Comparison of ENCODE assay signal across 12 cellular contexts in genomic region chr5:69502375-69503143, GRCh38. TPM values are rescaled to one million over a fixed set of nuclear protein-coding genes. Genes with fewer than 3 reads are reported as not detected.
DNase-seq lines count a peak whose midpoint lies in the region; ATAC-seq, FAIRE-seq and TF ChIP-seq lines count a peak whose summit lies in the region.
"Had no signal": no experiment of that assay in that cellular context is flagged by ENCODE, and none has a peak within 500 bp of the region (broad histone marks: within the 10 kb centered on the region; RNA-seq: fewer than 3 reads in every experiment).

No MANE protein-coding gene starts in this region.

- FAIRE-seq in HTR-8/SVneo (lab: Jason Lieb, UNC): peak; percentile 52

- H3K27me3 Mint-ChIP-seq in naive thymus-derived CD4-positive, alpha-beta T cell: peaks cover 8 to 16% (median 15%) of the 10 kb centered on the region in 5 donors

- POLR2A ChIA-PET in naive thymus-derived CD4-positive, alpha-beta T cell (lab: Charles Lee): no interaction called here

- H3K27ac Mint-ChIP-seq in naive thymus-derived CD4-positive, alpha-beta T cell: no peak overlapping the region
- H3K27ac Mint-ChIP-seq: B cell; T-helper 2 cell treated with Interferon-gamma antibody and Interleukin-4, amounts not matched to agents 5 μg/mL and 100 μg/mL, for 36 hours had no signal

- no peaks in the 10 kb centered on the region for H3K36me3 Mint-ChIP-seq in naive thymus-derived CD4-positive, alpha-beta T cell

- H3K9me3 ChIP-seq in naive thymus-derived CD4-positive, alpha-beta T cell (ENCODE audit: control insufficient read depth in 2 of 3, low read length in 3 of 3): no peaks in the 10 kb centered on the region

- CTCF ChIA-PET in naive thymus-derived CD4-positive, alpha-beta T cell (lab: Charles Lee): no interaction called here

- H3K4me3 ChIP-seq in brain microvascular endothelial cell (ENCODE audit: low read depth, low read length): no peak overlapping the region
- H3K4me3 ChIP-seq in naive thymus-derived CD4-positive, alpha-beta T cell (ENCODE audit: low read length): no peak overlapping the region

- H3K27me3 ChIP-seq in brain microvascular endothelial cell (replicated peaks): no peaks in the 10 kb centered on the region
- peaks cover 0 to 4% of the 10 kb centered on the region in 2 donors for H3K27me3 ChIP-seq in naive thymus-derived CD4-positive, alpha-beta T cell (ENCODE audit: control insufficient read depth in 2 of 2, insufficient read depth in 2 of 2, low read length in 2 of 2)

- DNase-seq in AG08396 (ENCODE audit: low spot score) (peak; percentile 16), HTR-8/SVneo (ENCODE audit: insufficient read length, low spot score) (peak; percentile 60), brain microvascular endothelial cell (peak; percentile 53), left lobe of liver (ENCODE audit: low spot score) (no peak), germinal center (ENCODE audit: low spot score) (no peak)
- DNase-seq in naive thymus-derived CD4-positive, alpha-beta T cell: no peak
- DNase-seq: NCI-H510A; stimulated activated naive CD4-positive, alpha-beta T cell had no signal

- H3K4me1 Mint-ChIP-seq in naive thymus-derived CD4-positive, alpha-beta T cell: no peaks in the 10 kb centered on the region
- H3K4me1 Mint-ChIP-seq: B cell had no signal

- peaks cover 0 to 2% (median 0%) of the 10 kb centered on the region in 11 donors for H3K9me3 Mint-ChIP-seq in naive thymus-derived CD4-positive, alpha-beta T cell
- H3K9me3 Mint-ChIP-seq: T-helper 2 cell treated with Interferon-gamma antibody and Interleukin-4, amounts not matched to agents 5 μg/mL and 100 μg/mL, for 36 hours had no signal

- no peaks in the 10 kb centered on the region for H3K36me3 ChIP-seq in brain microvascular endothelial cell (replicated peaks)
- H3K36me3 ChIP-seq in naive thymus-derived CD4-positive, alpha-beta T cell (ENCODE audit: control insufficient read depth in 2 of 3, insufficient read depth in 3 of 3, low read length in 3 of 3): no peaks in the 10 kb centered on the region

- peak overlapping the region; percentile 74 for H3K27ac ChIP-seq in brain microvascular endothelial cell
- H3K27ac ChIP-seq in naive thymus-derived CD4-positive, alpha-beta T cell (ENCODE audit: low read depth, low read length): no peak overlapping the region

- H3K4me3 Mint-ChIP-seq in naive thymus-derived CD4-positive, alpha-beta T cell: no peak overlapping the region
- H3K4me3 Mint-ChIP-seq: B cell; T-helper 2 cell treated with Interferon-gamma antibody and Interleukin-4, amounts not matched to agents 5 μg/mL and 100 μg/mL, for 36 hours had no signal

- in situ Hi-C loops in brain microvascular endothelial cell (cut with HindIII; ENCODE audit: low pct_ligation_motif_present, low sequenced_read_pairs): no loop called here

- intact Hi-C loops in naive thymus-derived CD4-positive, alpha-beta T cell (cut with micrococcal nuclease): no loop called here

- H3K4me1 ChIP-seq in naive thymus-derived CD4-positive, alpha-beta T cell (ENCODE audit: control insufficient read depth in 2 of 2, insufficient read depth in 2 of 2, low read length in 2 of 2): no peaks in the 10 kb centered on the region

- ATAC-seq in left lobe of liver (peak; percentile 68), GM21381 (IDR thresholded peaks at IDR 0.05; ENCODE audit: unreplicated experiment) (no peak), HG03175 (IDR thresholded peaks at IDR 0.05; ENCODE audit: unreplicated experiment) (no peak)
- ATAC-seq in naive thymus-derived CD4-positive, alpha-beta T cell: no peak

- no peak for TF ChIP-seq CTCF in brain microvascular endothelial cell (IDR thresholded peaks at IDR 0.05; ENCODE audit: low read depth, low read length, missing control alignments)

RNA-seq across cellular contexts. Expression of gene OCLN, which starts 10.0 kb away (rescaled TPM):
- 27.3 TPM for total RNA-seq in left lobe of liver
- 1 to 10 TPM in 4 of 5 experiments, under 1 TPM in 1; 0.44 to 8.5 (median 6.2) TPM for total RNA-seq in naive thymus-derived CD4-positive, alpha-beta T cell
- polyA plus RNA-seq in naive thymus-derived CD4-positive, alpha-beta T cell: under 1 TPM; 0.07 to 0.12 TPM

RNA-seq across cellular contexts. Expression of gene GTF2H2C, which starts 57.4 kb away (rescaled TPM):
- 10.8 TPM for total RNA-seq in left lobe of liver
- 10 to 100 TPM; 30.8 to 52.2 (median 42.6) TPM for total RNA-seq in naive thymus-derived CD4-positive, alpha-beta T cell
- polyA plus RNA-seq in naive thymus-derived CD4-positive, alpha-beta T cell: 10 to 100 TPM; 17.3 to 17.6 TPM

Comparison
In these comparisons a context has a peak if more than half of its experiments do, and no peak if none do; other contexts are left out.
1. DNase-seq: peak in AG08396 (single experiment), HTR-8/SVneo (single experiment) and brain microvascular endothelial cell (single experiment); none in left lobe of liver (single experiment), naive thymus-derived CD4-positive, alpha-beta T cell (0 of 9) and germinal center (single experiment).